In the genomic region with DNA sequence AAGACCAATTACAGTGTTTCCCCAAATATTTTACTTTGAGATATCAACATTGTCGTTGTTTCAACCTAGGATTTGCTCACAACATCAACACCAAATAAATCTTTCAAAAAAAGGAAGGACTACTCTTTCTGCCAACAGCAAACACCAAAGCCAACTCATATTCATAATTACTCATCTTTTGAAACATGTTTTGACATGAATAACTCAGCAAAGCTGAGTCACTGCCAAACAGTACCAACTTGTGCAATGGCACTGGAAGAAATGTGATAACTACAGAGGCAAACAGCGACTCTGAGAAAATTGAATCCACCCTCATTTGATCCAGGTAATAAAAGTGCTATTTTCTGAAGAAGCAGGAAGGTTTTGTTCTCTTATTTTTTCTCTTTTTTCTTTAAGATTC, we compare ENCODE assay signal across 9 cellular contexts.
A peak's percentile ranks its signal among the peaks of the same experiment; 100 is the strongest.
DNase-seq lines count a peak whose midpoint lies in the region; ATAC-seq, FAIRE-seq and TF ChIP-seq lines count a peak whose summit lies in the region.
"Had no signal": no experiment of that assay in that cellular context is flagged by ENCODE, and none has a peak within 500 bp of the region (broad histone marks: within the 10 kb centered on the region; RNA-seq: fewer than 3 reads in every experiment).

No MANE protein-coding gene starts in this region.

- TF ChIP-seq EP300 in tibial nerve (IDR thresholded peaks at IDR 0.05) = peak in 1 of 2 donors; percentile 21

- FAIRE-seq in astrocyte (lab: Jason Lieb, UNC) = no peak

- no peak overlapping the region for H3K4me3 ChIP-seq in astrocyte (ENCODE audit: insufficient read depth, low read depth, low read length)
- no peak overlapping the region for H3K4me3 ChIP-seq in tibial nerve

- peaks cover 3% of the 10 kb centered on the region for H3K27me3 Mint-ChIP-seq in activated naive CD4-positive, alpha-beta T cell treated with anti-CD3 and anti-CD28 coated beads for 36 hours (ENCODE audit: low read depth)
- no peaks in the 10 kb centered on the region for H3K27me3 Mint-ChIP-seq in astrocyte (ENCODE audit: low read depth, unreplicated experiment)

- no peaks in the 10 kb centered on the region for H3K4me1 Mint-ChIP-seq in activated naive CD4-positive, alpha-beta T cell treated with anti-CD3 and anti-CD28 coated beads for 36 hours (ENCODE audit: low read depth)
- peaks cover 8% of the 10 kb centered on the region for H3K4me1 Mint-ChIP-seq in astrocyte (ENCODE audit: low read depth, unreplicated experiment)

- no peaks in the 10 kb centered on the region for H3K27me3 ChIP-seq in astrocyte (ENCODE audit: insufficient read depth, low read length)
- no peaks in the 10 kb centered on the region for H3K27me3 ChIP-seq in tibial nerve

- H3K36me3 ChIP-seq in astrocyte (ENCODE audit: insufficient read depth, low read length) (no peaks in the 10 kb centered on the region), tibial nerve (no peaks in the 10 kb centered on the region)

- no peak for TF ChIP-seq POLR2A in tibial nerve (IDR thresholded peaks at IDR 0.05)

- no peak overlapping the region for H2AFZ ChIP-seq in astrocyte (ENCODE audit: low read depth, low read length)

- TF ChIP-seq CTCF in astrocyte (IDR thresholded peaks at IDR 0.05; ENCODE audit: insufficient read depth, low read depth, low read length) = no peak
- TF ChIP-seq CTCF in tibial nerve (IDR thresholded peaks at IDR 0.05) = no peak

- H3K27ac ChIP-seq in astrocyte (ENCODE audit: low read depth, low read length) (no peak overlapping the region), tibial nerve (peak overlapping the region in 3 of 4 donors; percentile 12 to 71 (median 22))
- H3K27ac ChIP-seq: C4-2B had no signal

- H3K9me3 ChIP-seq in astrocyte (ENCODE audit: insufficient read depth, low read depth, low read length) (no peaks in the 10 kb centered on the region), tibial nerve (no peaks in the 10 kb centered on the region)

- no peak overlapping the region for H3K4me3 Mint-ChIP-seq in activated naive CD4-positive, alpha-beta T cell treated with anti-CD3 and anti-CD28 coated beads for 36 hours
- no peak overlapping the region for H3K4me3 Mint-ChIP-seq in astrocyte (ENCODE audit: unreplicated experiment)

- CTCF ChIA-PET in activated naive CD4-positive, alpha-beta T cell treated with anti-CD3 and anti-CD28 coated beads for 36 hours (lab: Charles Lee) = interaction anchor here (0.7 kb wide), 1 partner anchor 9 kb away, joined by 3 read pairs; no protein-coding TSS in a partner anchor

- H3K4me1 ChIP-seq in astrocyte (ENCODE audit: insufficient read depth, low read length) (no peaks in the 10 kb centered on the region), tibial nerve (peaks cover 0 to 4% (median 1%) of the 10 kb centered on the region in 4 donors)

- peak; percentile 5 for DNase-seq in activated naive CD4-positive, alpha-beta T cell treated with anti-CD3 and anti-CD28 coated beads for 36 hours
- DNase-seq in activated naive CD4-positive, alpha-beta T cell treated with anti-CD3 and anti-CD28 coated beads, Interleukin-2, amount 50 U/mL, for 16 hours = no peak
- DNase-seq in NCI-H1105 (lab: John Stamatoyannopoulos, UW) (peak; percentile 96), astrocyte (ENCODE audit: low read depth) (peak; percentile 16), tibial nerve (ENCODE audit: low spot score in 2 of 2) (no peak)

- no peak overlapping the region for H3K4me2 ChIP-seq in astrocyte (ENCODE audit: low read length)

- no peak overlapping the region for H3K9ac ChIP-seq in astrocyte (ENCODE audit: low read length)

- 49 to 56% methylated on average over 2 of the region's 2 CpGs for WGBS in tibial nerve, 2 donors

- ATAC-seq in GM21528 (IDR thresholded peaks at IDR 0.05; ENCODE audit: low FRiP score, unreplicated experiment) (no peak), GM18870 (IDR thresholded peaks at IDR 0.05; ENCODE audit: unreplicated experiment) (no peak), HG02981 (IDR thresholded peaks at IDR 0.05; ENCODE audit: unreplicated experiment) (no peak)

- no peaks in the 10 kb centered on the region for H3K36me3 Mint-ChIP-seq in activated naive CD4-positive, alpha-beta T cell treated with anti-CD3 and anti-CD28 coated beads for 36 hours (ENCODE audit: low read depth)
- no peaks in the 10 kb centered on the region for H3K36me3 Mint-ChIP-seq in astrocyte (ENCODE audit: low read depth, unreplicated experiment)

- H3K79me2 ChIP-seq in astrocyte (ENCODE audit: insufficient read depth, low read length) = no peaks in the 10 kb centered on the region

- H4K20me1 ChIP-seq in astrocyte (ENCODE audit: insufficient read depth, low read length) = no peaks in the 10 kb centered on the region

- H3K9me3 Mint-ChIP-seq in activated naive CD4-positive, alpha-beta T cell treated with anti-CD3 and anti-CD28 coated beads for 36 hours = no peaks in the 10 kb centered on the region
- H3K9me3 Mint-ChIP-seq in astrocyte (ENCODE audit: unreplicated experiment) = no peaks in the 10 kb centered on the region

- intact Hi-C loops in activated naive CD4-positive, alpha-beta T cell treated with anti-CD3 and anti-CD28 coated beads for 36 hours (cut with micrococcal nuclease) = no loop called here

- H3K27ac Mint-ChIP-seq in activated naive CD4-positive, alpha-beta T cell treated with anti-CD3 and anti-CD28 coated beads for 36 hours = no peak overlapping the region
- no peak overlapping the region for H3K27ac Mint-ChIP-seq in astrocyte (ENCODE audit: unreplicated experiment)

Comparison
In these comparisons a context has a peak if more than half of its experiments do, and no peak if none do; other contexts are left out.
1. DNase-seq: peak in activated naive CD4-positive, alpha-beta T cell treated with anti-CD3 and anti-CD28 coated beads for 36 hours (single experiment), NCI-H1105 (single experiment) and astrocyte (single experiment); none in activated naive CD4-positive, alpha-beta T cell treated with anti-CD3 and anti-CD28 coated beads, Interleukin-2, amount 50 U/mL, for 16 hours (single experiment) and tibial nerve (0 of 2).